In the genomic region with DNA sequence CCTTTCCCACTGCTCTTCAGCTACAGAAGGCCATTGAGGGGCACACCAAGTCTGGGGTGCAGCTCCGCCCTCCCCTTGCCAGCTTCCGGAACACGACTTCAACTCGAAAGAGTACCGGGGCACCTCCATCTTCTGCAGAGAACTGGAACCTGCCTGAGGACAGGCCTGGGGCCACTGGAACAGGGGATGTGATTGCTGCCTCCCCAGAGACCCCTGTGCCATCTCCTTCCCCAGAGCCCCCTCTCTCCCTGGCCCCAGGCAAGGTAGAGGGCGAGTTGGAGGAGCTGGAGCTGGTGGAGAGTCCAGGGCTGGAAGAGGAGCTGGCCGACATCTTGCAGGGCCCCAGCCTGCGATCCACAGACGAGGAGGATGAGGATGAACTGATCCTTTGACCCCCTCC, we compare ENCODE assay signal across 25 cellular contexts. TPM values are rescaled to one million over a fixed set of nuclear protein-coding genes. Genes with fewer than 3 reads are reported as not detected.
DNase-seq lines count a peak whose midpoint lies in the region; TF ChIP-seq lines count a peak whose summit lies in the region.
"Had no signal": no experiment of that assay in that cellular context is flagged by ENCODE, and none has a peak within 500 bp of the region (broad histone marks: within the 10 kb centered on the region; RNA-seq: fewer than 3 reads in every experiment).

No MANE protein-coding gene starts in this region.

- H3K9me3 Mint-ChIP-seq in activated naive CD4-positive, alpha-beta T cell treated with anti-CD3 and anti-CD28 coated beads, Interleukin-2, amount 50 U/mL, for 24 hours = no peaks in the 10 kb centered on the region
- no peaks in the 10 kb centered on the region for H3K9me3 Mint-ChIP-seq in activated naive CD4-positive, alpha-beta T cell treated with anti-CD3 and anti-CD28 coated beads for 36 hours
- H3K9me3 Mint-ChIP-seq: CD4-positive, alpha-beta T cell; CD8-positive, alpha-beta memory T cell had no signal

- peak overlapping the region in 42 of 59 donors; percentile 12 to 74 (median 46) for H3K27ac ChIP-seq in dorsolateral prefrontal cortex
- H3K27ac ChIP-seq in temporal lobe (ENCODE audit: low read depth, low read length) = peak overlapping the region; percentile 44
- H3K27ac ChIP-seq: A549; BLaER1 treated with 17β-estradiol and CSF1 and Interleukin-3, amounts not matched to agents 10 nM and 100 nM had no signal

- TF ChIP-seq CTCF in dorsolateral prefrontal cortex (IDR thresholded peaks at IDR 0.05 in 54 of 56, conservative IDR thresholded peaks at IDR 0.05 in 2 of 56; ENCODE audit: low read depth in 1 of 56, partially characterized antibody in 56 of 56) = no peak

- peak overlapping the region; percentile 73 for H3K27ac Mint-ChIP-seq in activated naive CD4-positive, alpha-beta T cell treated with anti-CD3 and anti-CD28 coated beads, Interleukin-2, amount 50 U/mL, for 24 hours
- no peak overlapping the region for H3K27ac Mint-ChIP-seq in activated naive CD4-positive, alpha-beta T cell treated with anti-CD3 and anti-CD28 coated beads for 36 hours
- H3K27ac Mint-ChIP-seq: CD4-positive, alpha-beta T cell; CD8-positive, alpha-beta memory T cell had no signal

- no peaks in the 10 kb centered on the region for H3K27me3 Mint-ChIP-seq in activated naive CD4-positive, alpha-beta T cell treated with anti-CD3 and anti-CD28 coated beads, Interleukin-2, amount 50 U/mL, for 24 hours
- peaks cover 2% of the 10 kb centered on the region for H3K27me3 Mint-ChIP-seq in activated naive CD4-positive, alpha-beta T cell treated with anti-CD3 and anti-CD28 coated beads for 36 hours (ENCODE audit: low read depth)
- H3K27me3 Mint-ChIP-seq: CD4-positive, alpha-beta T cell had no signal

- no peak for DNase-seq in activated naive CD4-positive, alpha-beta T cell treated with anti-CD3 and anti-CD28 coated beads for 36 hours
- no peak for DNase-seq in dorsolateral prefrontal cortex
- peak; percentile 64 for DNase-seq in mesenteric fat pad (ENCODE audit: low spot score)
- DNase-seq in NCI-H1092 (lab: John Stamatoyannopoulos, UW) = no peak
- DNase-seq in NOMO-1 treated with DMSO at 0.1 percent for 48 hours (lab: John Stamatoyannopoulos, UW; ENCODE audit: unreplicated experiment) = no peak
- DNase-seq in cerebellum (ENCODE audit: low spot score) = no peak
- DNase-seq: 8988T; ACHN; AML-193; BE2C; CD4-positive, alpha-beta T cell; CD8-positive, alpha-beta memory T cell; DMS 273 treated with DMSO at 0.1 percent for 48 hours; DMS53; DMS79 treated with DMSO at 0.1 percent for 48 hours; GF-D8; H7; HCEC 1CT had no signal

- H3K4me3 Mint-ChIP-seq in activated naive CD4-positive, alpha-beta T cell treated with anti-CD3 and anti-CD28 coated beads, Interleukin-2, amount 50 U/mL, for 24 hours = no peak overlapping the region
- H3K4me3 Mint-ChIP-seq in activated naive CD4-positive, alpha-beta T cell treated with anti-CD3 and anti-CD28 coated beads for 36 hours = no peak overlapping the region
- H3K4me3 Mint-ChIP-seq: CD14-positive monocyte; CD4-positive, alpha-beta T cell; CD8-positive, alpha-beta memory T cell had no signal

- no peaks in the 10 kb centered on the region for H3K36me3 Mint-ChIP-seq in activated naive CD4-positive, alpha-beta T cell treated with anti-CD3 and anti-CD28 coated beads, Interleukin-2, amount 50 U/mL, for 24 hours
- no peaks in the 10 kb centered on the region for H3K36me3 Mint-ChIP-seq in activated naive CD4-positive, alpha-beta T cell treated with anti-CD3 and anti-CD28 coated beads for 36 hours (ENCODE audit: low read depth)
- H3K36me3 Mint-ChIP-seq: CD8-positive, alpha-beta memory T cell had no signal

- H3K4me3 ChIP-seq in dorsolateral prefrontal cortex = no peak overlapping the region
- H3K4me3 ChIP-seq: A549; BLaER1 treated with 17β-estradiol and CSF1 and Interleukin-3, amounts not matched to agents 10 nM and 100 nM had no signal

- H3K4me1 Mint-ChIP-seq in activated naive CD4-positive, alpha-beta T cell treated with anti-CD3 and anti-CD28 coated beads, Interleukin-2, amount 50 U/mL, for 24 hours = no peaks in the 10 kb centered on the region
- H3K4me1 Mint-ChIP-seq in activated naive CD4-positive, alpha-beta T cell treated with anti-CD3 and anti-CD28 coated beads for 36 hours (ENCODE audit: low read depth) = no peaks in the 10 kb centered on the region

- intact Hi-C loops in activated naive CD4-positive, alpha-beta T cell treated with anti-CD3 and anti-CD28 coated beads for 36 hours (cut with micrococcal nuclease) = no loop called here
- intact Hi-C loops in dorsolateral prefrontal cortex (cut with DNase I) = no loop called here

- CTCF ChIA-PET in activated naive CD4-positive, alpha-beta T cell treated with anti-CD3 and anti-CD28 coated beads for 36 hours (lab: Charles Lee) = no interaction called here

- H3K27me3 ChIP-seq in dorsolateral prefrontal cortex = no peaks in the 10 kb centered on the region
- H3K27me3 ChIP-seq: BLaER1 treated with 17β-estradiol and CSF1 and Interleukin-3, amounts not matched to agents 10 nM and 100 nM had no signal

RNA-seq across cellular contexts. Expression of gene FAM131B, which starts 10.9 kb away (rescaled TPM):
- 1 to 10 TPM; 1.5 to 1.7 TPM for total RNA-seq in activated naive CD4-positive, alpha-beta T cell treated with anti-CD3 and anti-CD28 coated beads for 36 hours
- total RNA-seq in dorsolateral prefrontal cortex (100 to 1,000 TPM in 114 of 120 experiments, 10 to 100 TPM in 6; 83.0 to 177 (median 133) TPM), mesenteric fat pad (1.8 TPM), temporal lobe (79.7 TPM), cerebellum (42.6 TPM)

RNA-seq across cellular contexts. Expression of gene ZYX, which starts 29.6 kb away (rescaled TPM):
- total RNA-seq in activated naive CD4-positive, alpha-beta T cell treated with anti-CD3 and anti-CD28 coated beads for 36 hours = 10 to 100 TPM; 75.1 to 81.5 TPM
- 100 to 1,000 TPM in 70 of 120 experiments, 10 to 100 TPM in 50; 67.5 to 174 (median 103) TPM for total RNA-seq in dorsolateral prefrontal cortex
- 271 TPM for total RNA-seq in mesenteric fat pad
- total RNA-seq in temporal lobe = 10.6 TPM
- 17.4 TPM for total RNA-seq in cerebellum

RNA-seq across cellular contexts. Expression of gene CLCN1, which starts 35.7 kb away (rescaled TPM):
- not detected for total RNA-seq in activated naive CD4-positive, alpha-beta T cell treated with anti-CD3 and anti-CD28 coated beads for 36 hours
- total RNA-seq in dorsolateral prefrontal cortex = under 1 TPM in 20 of 120 experiments, not detected in 100; 0.10 to 0.43 (median 0.18) TPM
- total RNA-seq in mesenteric fat pad = 0.22 TPM
- not detected for total RNA-seq in temporal lobe
- total RNA-seq in cerebellum = not detected
- total RNA-seq: CD4-positive, alpha-beta T cell; G401 had no signal

RNA-seq across cellular contexts. Expression of gene EPHA1, which starts 57.1 kb away (rescaled TPM):
- total RNA-seq in activated naive CD4-positive, alpha-beta T cell treated with anti-CD3 and anti-CD28 coated beads for 36 hours = 1 to 10 TPM; 1.0 to 1.3 TPM
- total RNA-seq in dorsolateral prefrontal cortex (1 to 10 TPM in 16 of 120 experiments, under 1 TPM in 70, not detected in 34; 0.17 to 2.5 (median 0.62) TPM), mesenteric fat pad (0.22 TPM), temporal lobe (0.49 TPM), cerebellum (1.6 TPM)
- total RNA-seq: Daoy, G401 had no signal

Comparison
In these comparisons a context has a peak if more than half of its experiments do, and no peak if none do; other contexts are left out.
1. RNA of gene FAM131B, which starts 10.9 kb away (total RNA-seq): 83.0 to 177 TPM in dorsolateral prefrontal cortex, 79.7 TPM in temporal lobe (single experiment) and 42.6 TPM in cerebellum (single experiment); 1.8 TPM in mesenteric fat pad (single experiment) and 1.5 to 1.7 TPM in activated naive CD4-positive, alpha-beta T cell treated with anti-CD3 and anti-CD28 coated beads for 36 hours; every median in the first group is over 10 times any median in the second.